18 cellular contexts compared by ENCODE assay signal in the genomic region with DNA sequence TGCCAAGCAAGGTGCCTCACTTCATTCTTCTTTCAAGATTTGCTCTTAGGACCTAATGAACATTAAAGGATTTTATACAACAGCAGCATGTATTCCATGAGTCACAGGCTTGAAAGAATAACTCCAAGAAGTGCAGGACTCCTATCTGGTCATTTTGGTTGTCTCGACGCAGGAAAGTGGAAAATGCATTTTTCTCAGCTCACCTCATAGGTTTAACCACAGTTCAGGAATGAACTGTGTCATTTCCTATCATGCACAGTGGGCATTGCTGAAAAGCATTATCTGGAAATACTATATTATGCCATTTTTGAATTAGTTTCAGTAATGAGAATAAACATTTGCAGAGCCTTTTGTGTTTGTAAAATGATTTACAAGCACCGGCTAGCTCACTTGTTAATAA.
A peak's percentile ranks its signal among the peaks of the same experiment; 100 is the strongest.
DNase-seq lines count a peak whose midpoint lies in the region; ATAC-seq and TF ChIP-seq lines count a peak whose summit lies in the region.
"Had no signal": no experiment of that assay in that cellular context is flagged by ENCODE, and none has a peak within 500 bp of the region (broad histone marks: within the 10 kb centered on the region; RNA-seq: fewer than 3 reads in every experiment).

No MANE protein-coding gene starts in this region.

- H3K4me2 ChIP-seq in GM23248 (ENCODE audit: unreplicated experiment) (peak overlapping the region; percentile 19), SK-N-SH (peak overlapping the region; percentile 49), skeletal muscle satellite cell (ENCODE audit: low read length) (peak overlapping the region; percentile 28)

- 26 to 33% methylated on average over 3 of the region's 3 CpGs for WGBS in GM23248 (ENCODE audit: low coverage in 1 of 2, low lambda C conversion rate in 2 of 2, missing lambda C conversion rate in 2 of 2), 2 experiments
- 11% methylated on average over 3 of the region's 3 CpGs for WGBS in SK-N-SH (ENCODE audit: low lambda C conversion rate)
- WGBS in thyroid gland, 2 donors: 66 to 82% methylated on average over 3 of the region's 3 CpGs

- TF ChIP-seq RAD21 in SK-N-SH (IDR thresholded peaks at IDR 0.05; ENCODE audit: low read length): no peak

- 0 out of 2 replicates have a peak, but pooled peaks cover 8% of the 10 kb centered on the region for H3K27me3 ChIP-seq in GM23248 (replicated peaks; ENCODE audit: insufficient read depth)
- H3K27me3 ChIP-seq in SK-N-SH (ENCODE audit: insufficient read depth): no peaks in the 10 kb centered on the region
- no peaks in the 10 kb centered on the region for H3K27me3 ChIP-seq in skeletal muscle satellite cell (ENCODE audit: control insufficient read depth, insufficient read depth, low read length)
- H3K27me3 ChIP-seq in vagina: no peaks in the 10 kb centered on the region
- no peaks in the 10 kb centered on the region for H3K27me3 ChIP-seq in thyroid gland
- H3K27me3 ChIP-seq: adrenal gland, heart right ventricle, left lung, spleen, testis had no signal

- H3K9ac ChIP-seq in GM23248: no peak overlapping the region
- H3K9ac ChIP-seq in SK-N-SH: peak overlapping the region; percentile 46
- peak overlapping the region; percentile 45 for H3K9ac ChIP-seq in skeletal muscle satellite cell (ENCODE audit: low read depth, low read length)

- no peaks in the 10 kb centered on the region for H3K9me3 ChIP-seq in GM23248 (ENCODE audit: low read depth)
- H3K9me3 ChIP-seq in SK-N-SH: no peaks in the 10 kb centered on the region
- H3K9me3 ChIP-seq in skeletal muscle satellite cell (replicated peaks; ENCODE audit: low read length): no peaks in the 10 kb centered on the region
- no peaks in the 10 kb centered on the region for H3K9me3 ChIP-seq in vagina
- no peaks in the 10 kb centered on the region for H3K9me3 ChIP-seq in thyroid gland
- H3K9me3 ChIP-seq: adrenal gland, heart right ventricle, testis had no signal

- H3K79me2 ChIP-seq in GM23248 (ENCODE audit: insufficient read depth) (no peaks in the 10 kb centered on the region), SK-N-SH (ENCODE audit: insufficient read depth) (no peaks in the 10 kb centered on the region)

- ATAC-seq in HG02798 (IDR thresholded peaks at IDR 0.05; ENCODE audit: poor library complexity, unreplicated experiment): no peak
- ATAC-seq: activated CD4-positive, alpha-beta T cell treated with anti-CD3 and anti-CD28 coated beads for 36 hours; heart right ventricle; left lung had no signal

- intact Hi-C loops in vagina (cut with DNase I): no loop called here
- intact Hi-C loops in thyroid gland (cut with DNase I): no loop called here

- H4K20me1 ChIP-seq in GM23248 (ENCODE audit: insufficient read depth): no peaks in the 10 kb centered on the region
- H4K20me1 ChIP-seq in SK-N-SH (ENCODE audit: insufficient read depth): no peaks in the 10 kb centered on the region

- POLR2A ChIA-PET in SK-N-SH (lab: Yijun Ruan, JAX): no interaction called here

- H3K4me3 ChIP-seq in GM23248 (no peak overlapping the region), SK-N-SH (ENCODE audit: low read depth in 2 of 2, low read length in 1 of 2) (peak overlapping the region; percentile 3 to 17; a peak in 2 of 4 replicates), fibroblast of mammary gland (ENCODE audit: control insufficient read depth, low read depth, low read length) (no peak overlapping the region), skeletal muscle satellite cell (ENCODE audit: low read length) (no peak overlapping the region), vagina (no peak overlapping the region), thyroid gland (replicated peaks in 1 of 3) (no peak overlapping the region)
- H3K4me3 ChIP-seq: adrenal gland, heart right ventricle, left lung, spleen, testis had no signal

- DNase-seq in GM23248 (peak; percentile 71), SK-N-SH (no peak), fibroblast of mammary gland (ENCODE audit: low read depth) (peak; percentile 55), vagina (ENCODE audit: extremely low spot score in 2 of 2) (no peak), 8988T (no peak), thyroid gland (no peak)
- DNase-seq: activated CD4-positive, alpha-beta T cell treated with anti-CD3 and anti-CD28 coated beads for 36 hours; activated T-cell treated with anti-CD3 and anti-CD28 coated beads, Interleukin-2, amount 50 U/mL, for 1 hour; adrenal gland; heart right ventricle; Kasumi-1; left lung; nephron progenitor cell; spleen; T-helper 1 cell; testis had no signal

- H3K9me2 ChIP-seq in GM23248 (ENCODE audit: insufficient read depth): no peaks in the 10 kb centered on the region
- no peaks in the 10 kb centered on the region for H3K9me2 ChIP-seq in SK-N-SH

- H3F3A ChIP-seq in GM23248 (ENCODE audit: insufficient read depth) (no peaks in the 10 kb centered on the region), SK-N-SH (replicated peaks; ENCODE audit: insufficient read depth) (peaks cover 20% of the 10 kb centered on the region)

- TF ChIP-seq EP300 in SK-N-SH (IDR thresholded peaks at IDR 0.05; ENCODE audit: borderline replicate concordance in 1 of 2, low read depth in 1 of 2, low read length in 1 of 2): peak; percentile 61 to 94

- H3K36me3 ChIP-seq in GM23248 (ENCODE audit: low read depth) (no peaks in the 10 kb centered on the region), SK-N-SH (replicated peaks in 1 of 2; ENCODE audit: control insufficient read depth in 1 of 2, insufficient read depth in 2 of 2, low read length in 1 of 2) (no peaks in the 10 kb centered on the region), skeletal muscle satellite cell (ENCODE audit: insufficient read depth, low read length) (no peaks in the 10 kb centered on the region), vagina (no peaks in the 10 kb centered on the region), thyroid gland (no peaks in the 10 kb centered on the region)
- H3K36me3 ChIP-seq: adrenal gland, heart right ventricle, left lung, spleen had no signal

- H3K27ac ChIP-seq in GM23248 (no peak overlapping the region), SK-N-SH (ENCODE audit: low read depth in 2 of 2, low read length in 1 of 2) (peak overlapping the region; percentile 45 to 82), vagina (no peak overlapping the region), thyroid gland (no peak overlapping the region)
- H3K27ac ChIP-seq: adrenal gland, heart right ventricle, left lung, spleen, testis had no signal

- CTCF ChIA-PET in SK-N-SH (lab: Yijun Ruan, JAX): interaction anchor here (1.2 kb wide), 1 partner anchor 260 kb away, joined by 3 read pairs; no protein-coding TSS in a partner anchor

- no peak overlapping the region for H2AFZ ChIP-seq in GM23248
- H2AFZ ChIP-seq in SK-N-SH (ENCODE audit: low read depth): 0 out of 2 replicates have a peak overlapping the region, but pooled peaks have one; percentile 21

- H3K4me1 ChIP-seq in GM23248 (ENCODE audit: insufficient read depth) (peaks cover 3% of the 10 kb centered on the region; the same call in 1 of the 2 replicates), SK-N-SH (ENCODE audit: control insufficient read depth in 1 of 2, insufficient read depth in 2 of 2, low read depth in 1 of 2, low read length in 1 of 2) (peaks cover 17 to 29% of the 10 kb centered on the region in 2 experiments; a peak in 3 of 4 replicates), skeletal muscle satellite cell (ENCODE audit: control insufficient read depth, insufficient read depth, low read length) (peaks cover 41% of the 10 kb centered on the region), vagina (no peaks in the 10 kb centered on the region), thyroid gland (no peaks in the 10 kb centered on the region)
- H3K4me1 ChIP-seq: adrenal gland, left lung, spleen, testis had no signal

- in situ Hi-C loops in GM23248 (cut with MboI): no loop called here

- TF ChIP-seq CTCF in SK-N-SH (IDR thresholded peaks at IDR 0.05) (no peak), fibroblast of mammary gland (conservative IDR thresholded peaks at IDR 0.05; ENCODE audit: control insufficient read depth, insufficient read depth, low read depth, low read length) (no peak), vagina (IDR thresholded peaks at IDR 0.05) (no peak), thyroid gland (IDR thresholded peaks at IDR 0.05) (no peak)

- no peak for TF ChIP-seq POLR2A in vagina (IDR thresholded peaks at IDR 0.05)
- no peak for TF ChIP-seq POLR2A in thyroid gland (IDR thresholded peaks at IDR 0.05)

TF ChIP-seq in SK-N-SH, 30 proteins besides CTCF, POLR2A, EP300 and RAD21 (continues in another document):
- TF ChIP-seq, protein P1, sequence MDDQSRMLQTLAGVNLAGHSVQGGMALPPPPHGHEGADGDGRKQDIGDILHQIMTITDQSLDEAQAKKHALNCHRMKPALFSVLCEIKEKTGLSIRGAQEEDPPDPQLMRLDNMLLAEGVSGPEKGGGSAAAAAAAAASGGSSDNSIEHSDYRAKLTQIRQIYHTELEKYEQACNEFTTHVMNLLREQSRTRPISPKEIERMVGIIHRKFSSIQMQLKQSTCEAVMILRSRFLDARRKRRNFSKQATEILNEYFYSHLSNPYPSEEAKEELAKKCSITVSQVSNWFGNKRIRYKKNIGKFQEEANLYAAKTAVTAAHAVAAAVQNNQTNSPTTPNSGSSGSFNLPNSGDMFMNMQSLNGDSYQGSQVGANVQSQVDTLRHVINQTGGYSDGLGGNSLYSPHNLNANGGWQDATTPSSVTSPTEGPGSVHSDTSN (IDR thresholded peaks at IDR 0.05): peak; percentile 87
- TF ChIP-seq YY1 (IDR thresholded peaks at IDR 0.05; ENCODE audit: low read depth) (no peak), JUND (IDR thresholded peaks at IDR 0.05) (peak; percentile 95), RCOR1 (IDR thresholded peaks at IDR 0.05; ENCODE audit: low read length) (no peak), GABPA (IDR thresholded peaks at IDR 0.05; ENCODE audit: low read depth) (no peak), POLR2AphosphoS5 (IDR thresholded peaks at IDR 0.05; ENCODE audit: low read depth, low read length) (no peak), MXI1 (IDR thresholded peaks at IDR 0.05; ENCODE audit: low read depth, low read length) (no peak), TAF1 (IDR thresholded peaks at IDR 0.05; ENCODE audit: borderline replicate concordance, low read depth, low read length) (no peak), FOXM1 (IDR thresholded peaks at IDR 0.05; ENCODE audit: low read depth) (peak; percentile 85), MEF2A (IDR thresholded peaks at IDR 0.05; ENCODE audit: borderline replicate concordance, low read depth) (no peak; the same call in 1 of the 2 replicates)

Comparison
In these comparisons a context has a peak if more than half of its experiments do, and no peak if none do; other contexts are left out.
1. DNase-seq: peak in GM23248 (single experiment) and fibroblast of mammary gland (single experiment); none in SK-N-SH (single experiment), vagina (0 of 2), 8988T (single experiment) and thyroid gland (0 of 2).
2. H3K27ac ChIP-seq: peak in SK-N-SH (2 of 2); none in GM23248 (single experiment), vagina (single experiment) and thyroid gland (0 of 3).
3. H3K4me3 ChIP-seq: peak in SK-N-SH (2 of 2); none in GM23248 (single experiment), fibroblast of mammary gland (single experiment), skeletal muscle satellite cell (single experiment), vagina (0 of 2) and thyroid gland (0 of 3).
4. Peak in every context shown above with its lines, with median percentiles within 50 percentile points of each other: H3K4me2 ChIP-seq.